Comparison of ENCODE assay signal across 8 cellular contexts in genomic region chr4:149927514-149927913, GRCh38.
"Had no signal": no experiment of that assay in that cellular context is flagged by ENCODE, and none has a peak within 500 bp of the region (broad histone marks: within the 10 kb centered on the region; RNA-seq: fewer than 3 reads in every experiment).

No MANE protein-coding gene starts in this region.

- H3K4me3 Mint-ChIP-seq: IgD-negative memory B cell had no signal

- H3K36me3 Mint-ChIP-seq: IgD-negative memory B cell had no signal

- DNase-seq: IMR-90, KBM-7, KG1 had no signal

- FAIRE-seq: HepG2, HTR-8/SVneo, K562 had no signal

- H3K4me1 Mint-ChIP-seq: IgD-negative memory B cell had no signal

- H3K4me3 ChIP-seq: K562 had no signal

- H3K27ac Mint-ChIP-seq: IgD-negative memory B cell had no signal

- H3K27ac ChIP-seq: HL-60 had no signal

- H3K27me3 Mint-ChIP-seq: IgD-negative memory B cell had no signal

- ATAC-seq: HepG2, K562 had no signal
